Comparison of ENCODE assay signal across 12 cellular contexts in the genomic region with DNA sequence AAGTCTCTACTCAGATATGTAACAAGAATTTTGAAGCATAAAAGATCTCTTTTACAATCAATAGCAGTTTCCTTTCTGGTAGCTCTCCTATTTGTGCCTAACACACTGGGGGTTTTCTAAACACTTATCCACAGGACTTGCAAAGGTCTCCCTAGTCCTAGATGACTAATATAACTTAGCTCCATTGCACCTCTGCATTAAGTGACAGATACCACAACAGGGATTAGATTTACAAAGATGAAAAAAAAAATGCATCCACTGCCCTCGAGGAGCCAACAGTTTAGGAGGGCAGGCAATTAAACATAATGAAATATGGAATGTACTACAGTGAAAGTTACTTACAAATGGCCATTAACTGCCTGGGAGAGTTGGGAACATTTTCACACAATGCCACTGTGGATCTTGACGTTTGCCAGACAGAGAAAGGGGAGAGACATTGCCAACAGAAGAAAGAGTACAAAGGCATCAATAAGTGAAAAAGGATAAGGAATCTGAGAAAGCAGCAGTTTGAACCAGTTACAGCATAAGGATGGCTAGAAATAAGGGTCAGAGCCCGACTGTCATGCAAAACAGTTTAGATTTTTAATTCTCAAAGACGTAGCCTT. TPM values are rescaled to one million over a fixed set of nuclear protein-coding genes. Genes with fewer than 3 reads are reported as not detected.
DNase-seq lines count a peak whose midpoint lies in the region; ATAC-seq and TF ChIP-seq lines count a peak whose summit lies in the region.
"Had no signal": no experiment of that assay in that cellular context is flagged by ENCODE, and none has a peak within 500 bp of the region (broad histone marks: within the 10 kb centered on the region; RNA-seq: fewer than 3 reads in every experiment).

No MANE protein-coding gene starts in this region.

- H3K4me3 ChIP-seq in GM23248, result peak overlapping the region; percentile 52
- no peak overlapping the region for H3K4me3 ChIP-seq in BE2C (ENCODE audit: low read depth, low read length)
- no peak overlapping the region for H3K4me3 ChIP-seq in gastroesophageal sphincter
- H3K4me3 ChIP-seq: BLaER1 had no signal

- H3K36me3 ChIP-seq in GM23248 (ENCODE audit: low read depth) (no peaks in the 10 kb centered on the region), BE2C (no peaks in the 10 kb centered on the region), gastroesophageal sphincter (no peaks in the 10 kb centered on the region)

- no peak overlapping the region for H3K9ac ChIP-seq in GM23248
- H3K9ac ChIP-seq: BLaER1 had no signal

- ATAC-seq in HG03280 (IDR thresholded peaks at IDR 0.05; ENCODE audit: unreplicated experiment) (no peak), gastroesophageal sphincter (no peak)

- no peak for TF ChIP-seq CTCF in mesothelial cell of epicardium (IDR thresholded peaks at IDR 0.05; ENCODE audit: unreplicated experiment)
- TF ChIP-seq CTCF in BE2C (IDR thresholded peaks at IDR 0.05; ENCODE audit: low read depth, low read length), result no peak
- no peak for TF ChIP-seq CTCF in gastroesophageal sphincter (IDR thresholded peaks at IDR 0.05)

- H3K79me2 ChIP-seq in GM23248 (ENCODE audit: insufficient read depth), result peaks cover 100% of the 10 kb centered on the region

- no peak for TF ChIP-seq EP300 in gastroesophageal sphincter (IDR thresholded peaks at IDR 0.05)

- H4K20me1 ChIP-seq in GM23248 (ENCODE audit: insufficient read depth), result peaks cover 63% of the 10 kb centered on the region

- no peak for TF ChIP-seq POLR2A in gastroesophageal sphincter (IDR thresholded peaks at IDR 0.05)

- H3K9me3 ChIP-seq in GM23248 (ENCODE audit: low read depth) (no peaks in the 10 kb centered on the region), BE2C (no peaks in the 10 kb centered on the region), gastroesophageal sphincter (no peaks in the 10 kb centered on the region)
- H3K9me3 ChIP-seq: BLaER1 had no signal

- peaks cover 55% of the 10 kb centered on the region for H3K4me1 ChIP-seq in GM23248 (ENCODE audit: insufficient read depth)
- H3K4me1 ChIP-seq in BE2C, result peaks cover 9% of the 10 kb centered on the region
- peaks cover 27 to 90% (median 29%) of the 10 kb centered on the region in 3 donors for H3K4me1 ChIP-seq in gastroesophageal sphincter

- peaks cover 56% of the 10 kb centered on the region for H3K4me1 Mint-ChIP-seq in activated T-helper 1 cell treated with anti-CD3 and anti-CD28 coated beads, Interleukin-12 subunit alpha, Interleukin-12 subunit beta, Interleukin-2, Interleukin-4 antibody, amounts not matched to agents 30 ng/mL and 10 ng/mL and 1 ng/mL, durations not matched to agents 14 hours and 24 hours and 36 hours (ENCODE audit: low read depth)
- H3K4me1 Mint-ChIP-seq in mesothelial cell of epicardium, result peaks cover 43% of the 10 kb centered on the region

- WGBS in GM23248 (ENCODE audit: low coverage in 1 of 2, low lambda C conversion rate in 2 of 2, missing lambda C conversion rate in 2 of 2), 2 experiments, result 41 to 47% methylated on average over 4 of the region's 4 CpGs
- WGBS in gastroesophageal sphincter (ENCODE audit: low coverage in 1 of 2), 2 donors, result 25 to 26% methylated on average over 4 of the region's 4 CpGs

- in situ Hi-C loops in GM23248 (cut with MboI), result no loop called here

- peak overlapping the region; percentile 46 for H3K27ac ChIP-seq in GM23248
- H3K27ac ChIP-seq in gastroesophageal sphincter, result peak overlapping the region in 2 of 4 donors; percentile 16 to 52
- H3K27ac ChIP-seq: BLaER1 had no signal

- peaks cover 71% of the 10 kb centered on the region for H3F3A ChIP-seq in GM23248 (ENCODE audit: insufficient read depth)

- no peak overlapping the region for H2AFZ ChIP-seq in GM23248

- no peak overlapping the region for H3K4me3 Mint-ChIP-seq in activated T-helper 1 cell treated with anti-CD3 and anti-CD28 coated beads, Interleukin-12 subunit alpha, Interleukin-12 subunit beta, Interleukin-2, Interleukin-4 antibody, amounts not matched to agents 30 ng/mL and 10 ng/mL and 1 ng/mL, durations not matched to agents 14 hours and 24 hours and 36 hours
- no peak overlapping the region for H3K4me3 Mint-ChIP-seq in mesothelial cell of epicardium

- H3K9me2 ChIP-seq in GM23248 (ENCODE audit: insufficient read depth), result no peaks in the 10 kb centered on the region

- H3K27me3 ChIP-seq in GM23248 (replicated peaks; ENCODE audit: insufficient read depth) (no peaks in the 10 kb centered on the region), BE2C (no peaks in the 10 kb centered on the region), gastroesophageal sphincter (no peaks in the 10 kb centered on the region)
- H3K27me3 ChIP-seq: BLaER1 had no signal

- no peaks in the 10 kb centered on the region for H3K27me3 Mint-ChIP-seq in activated T-helper 1 cell treated with anti-CD3 and anti-CD28 coated beads, Interleukin-12 subunit alpha, Interleukin-12 subunit beta, Interleukin-2, Interleukin-4 antibody, amounts not matched to agents 30 ng/mL and 10 ng/mL and 1 ng/mL, durations not matched to agents 14 hours and 24 hours and 36 hours (ENCODE audit: insufficient read depth)
- no peaks in the 10 kb centered on the region for H3K27me3 Mint-ChIP-seq in mesothelial cell of epicardium (ENCODE audit: low read depth)

- peaks cover 6% of the 10 kb centered on the region for H3K36me3 Mint-ChIP-seq in activated T-helper 1 cell treated with anti-CD3 and anti-CD28 coated beads, Interleukin-12 subunit alpha, Interleukin-12 subunit beta, Interleukin-2, Interleukin-4 antibody, amounts not matched to agents 30 ng/mL and 10 ng/mL and 1 ng/mL, durations not matched to agents 14 hours and 24 hours and 36 hours (ENCODE audit: low read depth)
- H3K36me3 Mint-ChIP-seq in mesothelial cell of epicardium, result no peaks in the 10 kb centered on the region

- intact Hi-C loops in activated T-helper 1 cell treated with anti-CD3 and anti-CD28 coated beads, Interleukin-12 subunit alpha, Interleukin-12 subunit beta, Interleukin-2, Interleukin-4 antibody, amounts not matched to agents 30 ng/mL and 10 ng/mL and 1 ng/mL, durations not matched to agents 14 hours and 24 hours and 36 hours (cut with micrococcal nuclease), result no loop called here

- H3K4me2 ChIP-seq in GM23248 (ENCODE audit: unreplicated experiment), result peak overlapping the region; percentile 72
- H3K4me2 ChIP-seq: BLaER1 had no signal

- peak; percentile 15 for DNase-seq in A172 (ENCODE audit: low spot score)
- peak; percentile 25 for DNase-seq in GM23248
- no peak for DNase-seq in activated T-helper 1 cell treated with anti-CD3 and anti-CD28 coated beads, Interleukin-12 subunit alpha, Interleukin-12 subunit beta, Interleukin-2, Interleukin-4 antibody, amounts not matched to agents 30 ng/mL and 10 ng/mL and 1 ng/mL, durations not matched to agents 14 hours and 24 hours and 36 hours (ENCODE audit: low spot score)
- DNase-seq in mesothelial cell of epicardium (ENCODE audit: low spot score in 2 of 2, unreplicated experiment in 2 of 2), result no peak
- no peak for DNase-seq in BE2C
- no peak for DNase-seq in pons (ENCODE audit: low spot score)
- DNase-seq: cerebellar nuclear complex, NCI-H1417, NCI-H748 treated with DMSO at 0.1 percent for 48 hours had no signal

- H3K27ac Mint-ChIP-seq in activated T-helper 1 cell treated with anti-CD3 and anti-CD28 coated beads, Interleukin-12 subunit alpha, Interleukin-12 subunit beta, Interleukin-2, Interleukin-4 antibody, amounts not matched to agents 30 ng/mL and 10 ng/mL and 1 ng/mL, durations not matched to agents 14 hours and 24 hours and 36 hours, result peak overlapping the region; percentile 0
- H3K27ac Mint-ChIP-seq in mesothelial cell of epicardium, result peak overlapping the region; percentile 5

- H3K9me3 Mint-ChIP-seq in activated T-helper 1 cell treated with anti-CD3 and anti-CD28 coated beads, Interleukin-12 subunit alpha, Interleukin-12 subunit beta, Interleukin-2, Interleukin-4 antibody, amounts not matched to agents 30 ng/mL and 10 ng/mL and 1 ng/mL, durations not matched to agents 14 hours and 24 hours and 36 hours, result no peaks in the 10 kb centered on the region
- H3K9me3 Mint-ChIP-seq in mesothelial cell of epicardium, result no peaks in the 10 kb centered on the region

RNA-seq across cellular contexts. Expression of a gene that starts 14.3 kb away (rescaled TPM):
- total RNA-seq in A172 (2014; rRNA removed; shearing (Covaris generic)), result 18.0 and 24.5 TPM in 2 replicates
- total RNA-seq in GM23248 (2014; rRNA removed; shearing (Covaris generic)), result 17.7 and 19.0 TPM in 2 replicates
- polyA plus RNA-seq in GM23248 (2016; fragmentation: Nextera tagmentation; extraction: Ambion mirVana), result 3.8 and 4.0 TPM in 2 replicates
- total RNA-seq in activated T-helper 1 cell treated with anti-CD3 and anti-CD28 coated beads, Interleukin-12 subunit alpha, Interleukin-12 subunit beta, Interleukin-2, Interleukin-4 antibody, amounts not matched to agents 30 ng/mL and 10 ng/mL and 1 ng/mL, durations not matched to agents 14 hours and 24 hours and 36 hours, result 84.2 and 85.9 TPM in 2 replicates
- total RNA-seq in mesothelial cell of epicardium (58.2 to 64.6 TPM (median 62.8 TPM) in 3 replicates), gastroesophageal sphincter (10 to 100 TPM; 23.8 to 31.6 (median 29.9) TPM)
- polyA plus RNA-seq in BE2C (2012; ENCODE audit: insufficient read depth, insufficient read length, low read depth), result 27.0 TPM

Comparison
In these comparisons a context has a peak if more than half of its experiments do, and no peak if none do; other contexts are left out.
1. DNase-seq: peak in A172 (single experiment) and GM23248 (single experiment); none in activated T-helper 1 cell treated with anti-CD3 and anti-CD28 coated beads, Interleukin-12 subunit alpha, Interleukin-12 subunit beta, Interleukin-2, Interleukin-4 antibody, amounts not matched to agents 30 ng/mL and 10 ng/mL and 1 ng/mL, durations not matched to agents 14 hours and 24 hours and 36 hours (single experiment), mesothelial cell of epicardium (0 of 2), BE2C (single experiment) and pons (single experiment).